Comparison of ENCODE assay signal across 17 cellular contexts in the genomic region with DNA sequence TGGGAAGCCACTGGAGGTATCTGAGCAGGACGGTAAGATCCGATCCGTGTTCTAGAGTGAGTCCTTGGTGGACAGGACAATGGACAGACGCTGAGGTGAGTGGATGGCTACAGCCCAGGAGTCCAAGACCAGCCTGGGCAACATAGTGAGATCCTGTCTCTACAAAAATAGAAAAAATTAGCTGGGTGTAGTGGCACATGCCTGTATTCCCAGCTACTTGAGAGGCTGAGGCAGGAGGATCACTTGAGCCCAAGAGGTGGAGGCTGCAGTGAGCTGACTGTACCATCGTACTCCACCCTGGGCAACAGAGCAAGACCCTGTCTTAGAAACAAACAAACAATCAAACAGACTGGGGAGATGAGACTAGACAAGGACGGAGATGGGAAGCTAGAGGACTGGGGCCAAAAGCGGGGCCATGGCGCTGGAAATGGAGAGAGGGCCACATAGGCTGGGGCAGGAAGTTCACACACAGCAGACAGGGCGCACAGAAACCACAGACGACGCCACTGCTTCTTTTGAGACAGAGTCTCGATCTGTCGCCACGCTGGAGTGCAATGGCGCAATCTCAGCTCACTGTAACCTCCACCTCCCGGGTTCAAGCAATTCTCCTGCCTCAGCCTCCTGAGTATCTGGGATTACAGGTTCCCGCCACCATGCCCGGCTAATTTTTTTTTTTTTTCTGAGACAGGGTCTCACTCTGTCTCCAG. TPM values are rescaled to one million over a fixed set of nuclear protein-coding genes. Genes with fewer than 3 reads are reported as not detected.
DNase-seq lines count a peak whose midpoint lies in the region; ATAC-seq and TF ChIP-seq lines count a peak whose summit lies in the region.
"Had no signal": no experiment of that assay in that cellular context is flagged by ENCODE, and none has a peak within 500 bp of the region (broad histone marks: within the 10 kb centered on the region; RNA-seq: fewer than 3 reads in every experiment).

No MANE protein-coding gene starts in this region.

- H3K4me3 Mint-ChIP-seq in activated CD4-positive, alpha-beta memory T cell treated with anti-CD3 and anti-CD28 coated beads, Interleukin-2, amount 10 ng/mL, durations not matched to agents 7 days and 5 days = no peak overlapping the region
- H3K4me3 Mint-ChIP-seq: activated naive CD4-positive, alpha-beta T cell treated with anti-CD3 and anti-CD28 coated beads, Interleukin-2, amount 50 U/mL, for 24 hours had no signal

- POLR2A ChIA-PET in activated CD4-positive, alpha-beta memory T cell treated with anti-CD3 and anti-CD28 coated beads, Interleukin-2, amount 10 ng/mL, durations not matched to agents 7 days and 5 days (lab: Charles Lee) = interaction anchor here (1.1 kb wide), 1 partner anchor 26 kb away, joined by 3 read pairs; no protein-coding TSS in a partner anchor

- no peaks in the 10 kb centered on the region for H3K27me3 Mint-ChIP-seq in activated CD4-positive, alpha-beta memory T cell treated with anti-CD3 and anti-CD28 coated beads, Interleukin-2, amount 10 ng/mL, durations not matched to agents 7 days and 5 days
- H3K27me3 Mint-ChIP-seq: activated naive CD4-positive, alpha-beta T cell treated with anti-CD3 and anti-CD28 coated beads, Interleukin-2, amount 50 U/mL, for 24 hours had no signal

- H3K27ac ChIP-seq in BLaER1 = peak overlapping the region; percentile 85
- peak overlapping the region; percentile 86 for H3K27ac ChIP-seq in HL-60 (replicated peaks)

- H3K36me3 Mint-ChIP-seq in activated CD4-positive, alpha-beta memory T cell treated with anti-CD3 and anti-CD28 coated beads, Interleukin-2, amount 10 ng/mL, durations not matched to agents 7 days and 5 days (ENCODE audit: low read depth) = peaks cover 35% of the 10 kb centered on the region

- CTCF ChIA-PET in activated CD4-positive, alpha-beta memory T cell treated with anti-CD3 and anti-CD28 coated beads, Interleukin-2, amount 10 ng/mL, durations not matched to agents 7 days and 5 days (lab: Charles Lee) = interaction anchor here (0.7 kb wide), 1 partner anchor 12 kb away, joined by 4 read pairs; no protein-coding TSS in a partner anchor

- no peaks in the 10 kb centered on the region for H3K9me3 ChIP-seq in BLaER1

- peaks cover 13% of the 10 kb centered on the region for H3K4me1 Mint-ChIP-seq in activated CD4-positive, alpha-beta memory T cell treated with anti-CD3 and anti-CD28 coated beads, Interleukin-2, amount 10 ng/mL, durations not matched to agents 7 days and 5 days

- H3K4me2 ChIP-seq in BLaER1 = peak overlapping the region; percentile 73
- H3K4me2 ChIP-seq: smooth muscle cell had no signal

- no peaks in the 10 kb centered on the region for H3K9me3 Mint-ChIP-seq in activated CD4-positive, alpha-beta memory T cell treated with anti-CD3 and anti-CD28 coated beads, Interleukin-2, amount 10 ng/mL, durations not matched to agents 7 days and 5 days
- H3K9me3 Mint-ChIP-seq: activated naive CD4-positive, alpha-beta T cell treated with anti-CD3 and anti-CD28 coated beads, Interleukin-2, amount 50 U/mL, for 24 hours had no signal

- peak overlapping the region; percentile 2; the same call in 1 of the 2 replicates for H3K9ac ChIP-seq in BLaER1

- H3K4me1 ChIP-seq in BLaER1 = peaks cover 49% of the 10 kb centered on the region

- DNase-seq in HL-60 (ENCODE audit: low read depth in 1 of 2, low spot score in 1 of 2) (peak in 1 of 2 experiments; percentile 91), mucosa of gallbladder (ENCODE audit: low spot score) (peak; percentile 25), DMS 273 treated with DMSO at 0.1 percent for 48 hours (lab: John Stamatoyannopoulos, UW) (no peak), NCI-H1417 (lab: John Stamatoyannopoulos, UW) (no peak)
- DNase-seq in activated CD4-positive, alpha-beta memory T cell treated with anti-CD3 and anti-CD28 coated beads, Interleukin-2, amount 10 ng/mL, durations not matched to agents 7 days and 5 days = peak; percentile 43
- DNase-seq: activated CD4-positive, alpha-beta T cell treated with anti-CD3 and anti-CD28 coated beads, Interleukin-2, amount 50 U/mL, for 4 hours; foreskin fibroblast; mesenchymal stem cell; NCI-H2107; NCI-H774; occipital lobe; T1000 had no signal

- no peak for TF ChIP-seq CTCF in HL-60 (IDR thresholded peaks at IDR 0.05; ENCODE audit: insufficient read depth, low read length)

- H3K27me3 ChIP-seq in BLaER1 = no peaks in the 10 kb centered on the region
- H3K27me3 ChIP-seq in HL-60 (ENCODE audit: insufficient read depth, poor library complexity, severe bottlenecking) = no peaks in the 10 kb centered on the region

- H3K27ac Mint-ChIP-seq in activated CD4-positive, alpha-beta memory T cell treated with anti-CD3 and anti-CD28 coated beads, Interleukin-2, amount 10 ng/mL, durations not matched to agents 7 days and 5 days = peak overlapping the region; percentile 60
- H3K27ac Mint-ChIP-seq: activated naive CD4-positive, alpha-beta T cell treated with anti-CD3 and anti-CD28 coated beads, Interleukin-2, amount 50 U/mL, for 24 hours had no signal

- H3K36me3 ChIP-seq in BLaER1 = peaks cover 96% of the 10 kb centered on the region

- no peak for ATAC-seq in GM21526 (IDR thresholded peaks at IDR 0.05; ENCODE audit: low FRiP score, unreplicated experiment)
- ATAC-seq in HG03432 (IDR thresholded peaks at IDR 0.05; ENCODE audit: unreplicated experiment) = no peak

- H4K20me1 ChIP-seq in BLaER1 = peaks cover 87% of the 10 kb centered on the region

- no peak overlapping the region for H3K4me3 ChIP-seq in BLaER1
- no peak overlapping the region for H3K4me3 ChIP-seq in HL-60 (replicated peaks; ENCODE audit: insufficient read depth, low read length)
- H3K4me3 ChIP-seq: smooth muscle cell had no signal

RNA-seq across cellular contexts. Expression of gene DAGLB, which starts 24.7 kb away (rescaled TPM):
- 10 to 100 TPM; 15.7 to 16.5 TPM for total RNA-seq in activated CD4-positive, alpha-beta memory T cell treated with anti-CD3 and anti-CD28 coated beads, Interleukin-2, amount 10 ng/mL, durations not matched to agents 7 days and 5 days
- 28.8 TPM for total RNA-seq in mucosa of gallbladder

RNA-seq across cellular contexts. Expression of gene RAC1, which starts 48.8 kb away (rescaled TPM):
- 100 to 1,000 TPM; 153 to 155 TPM for total RNA-seq in activated CD4-positive, alpha-beta memory T cell treated with anti-CD3 and anti-CD28 coated beads, Interleukin-2, amount 10 ng/mL, durations not matched to agents 7 days and 5 days
- 276 TPM for total RNA-seq in mucosa of gallbladder

Comparison
In these comparisons a context has a peak if more than half of its experiments do, and no peak if none do; other contexts are left out.
1. DNase-seq: peak in activated CD4-positive, alpha-beta memory T cell treated with anti-CD3 and anti-CD28 coated beads, Interleukin-2, amount 10 ng/mL, durations not matched to agents 7 days and 5 days (single experiment) and mucosa of gallbladder (single experiment); none in DMS 273 treated with DMSO at 0.1 percent for 48 hours (single experiment) and NCI-H1417 (0 of 3).